16 cellular contexts compared by ENCODE assay signal in genomic region chr19:43623889-43624670, GRCh38. TPM values are rescaled to one million over a fixed set of nuclear protein-coding genes. Genes with fewer than 3 reads are reported as not detected.
DNase-seq lines count a peak whose midpoint lies in the region; TF ChIP-seq lines count a peak whose summit lies in the region.
"Had no signal": no experiment of that assay in that cellular context is flagged by ENCODE, and none has a peak within 500 bp of the region (broad histone marks: within the 10 kb centered on the region; RNA-seq: fewer than 3 reads in every experiment).

No MANE protein-coding gene starts in this region.

- CTCF ChIA-PET in activated CD4-positive, alpha-beta memory T cell treated with anti-CD3 and anti-CD28 coated beads for 36 hours (lab: Charles Lee) = interaction anchor here (1.2 kb wide), 2 partner anchors 44 to 177 kb away, joined by 3 to 4 read pairs; no protein-coding TSS in a partner anchor
- CTCF ChIA-PET in activated CD4-positive, alpha-beta memory T cell treated with anti-CD3 and anti-CD28 coated beads, Interleukin-2, amount 10 ng/mL, durations not matched to agents 7 days and 5 days (lab: Charles Lee) = interaction anchor here (1.1 to 1.6 kb wide), 2 partner anchors 11 to 120 kb away, joined by 3 read pairs; partner anchors contain the start of gene PHLDB3

- H3K79me1 ChIP-seq in trophoblast cell (ENCODE audit: low read length) = peaks cover 10% of the 10 kb centered on the region

- peaks cover 4 to 5% of the 10 kb centered on the region in 2 experiments for H3K4me1 ChIP-seq in trophoblast cell (ENCODE audit: control insufficient read depth in 1 of 2, insufficient read depth in 2 of 2, low read length in 2 of 2)
- H3K4me1 ChIP-seq: colonic mucosa, upper lobe of right lung had no signal

- no peak overlapping the region for H2BK120ac ChIP-seq in trophoblast cell (ENCODE audit: insufficient read depth, low read length, poor library complexity)

- no peak overlapping the region for H2BK12ac ChIP-seq in trophoblast cell (ENCODE audit: low read length)

- POLR2A ChIA-PET in activated CD4-positive, alpha-beta memory T cell treated with anti-CD3 and anti-CD28 coated beads for 36 hours (lab: Charles Lee) = no interaction called here
- POLR2A ChIA-PET in activated CD4-positive, alpha-beta memory T cell treated with anti-CD3 and anti-CD28 coated beads, Interleukin-2, amount 10 ng/mL, durations not matched to agents 7 days and 5 days (lab: Charles Lee) = no interaction called here

- H3K9me3 Mint-ChIP-seq in activated CD4-positive, alpha-beta memory T cell treated with anti-CD3 and anti-CD28 coated beads for 36 hours = no peaks in the 10 kb centered on the region
- no peaks in the 10 kb centered on the region for H3K9me3 Mint-ChIP-seq in activated CD4-positive, alpha-beta memory T cell treated with anti-CD3 and anti-CD28 coated beads, Interleukin-2, amount 10 ng/mL, durations not matched to agents 7 days and 5 days
- H3K9me3 Mint-ChIP-seq in IgD-negative memory B cell = peaks cover 0 to 6% (median 1%) of the 10 kb centered on the region in 3 donors

- H3K27ac ChIP-seq in trophoblast cell (ENCODE audit: low read depth, low read length) = no peak overlapping the region
- H3K27ac ChIP-seq: ascending aorta, colonic mucosa, ovary, upper lobe of right lung had no signal

- H3K9ac ChIP-seq in trophoblast cell (ENCODE audit: low read length) = no peak overlapping the region

- H2AFZ ChIP-seq in trophoblast cell (ENCODE audit: insufficient read depth, low read length, poor library complexity) = no peak overlapping the region

- H3K4me3 Mint-ChIP-seq in activated CD4-positive, alpha-beta memory T cell treated with anti-CD3 and anti-CD28 coated beads for 36 hours = no peak overlapping the region
- H3K4me3 Mint-ChIP-seq in activated CD4-positive, alpha-beta memory T cell treated with anti-CD3 and anti-CD28 coated beads, Interleukin-2, amount 10 ng/mL, durations not matched to agents 7 days and 5 days = no peak overlapping the region
- H3K4me3 Mint-ChIP-seq in IgD-negative memory B cell = peak overlapping the region in 3 of 4 donors; percentile 24 to 54 (median 43)
- H3K4me3 Mint-ChIP-seq: activated CD8-positive, alpha-beta memory T cell treated with anti-CD3 and anti-CD28 coated beads, Interleukin-2, amount 10 ng/mL, durations not matched to agents 7 days and 5 days had no signal

- no peaks in the 10 kb centered on the region for H3K36me3 ChIP-seq in trophoblast cell (ENCODE audit: control insufficient read depth in 1 of 2, insufficient read depth in 2 of 2, low read length in 2 of 2)
- H3K36me3 ChIP-seq: ascending aorta, colonic mucosa, ovary, upper lobe of right lung had no signal

- peak; percentile 37 for DNase-seq in activated CD4-positive, alpha-beta memory T cell treated with anti-CD3 and anti-CD28 coated beads for 36 hours
- DNase-seq in activated CD4-positive, alpha-beta memory T cell treated with anti-CD3 and anti-CD28 coated beads, Interleukin-2, amount 10 ng/mL, durations not matched to agents 7 days and 5 days = no peak
- DNase-seq in fibroblast of villous mesenchyme (ENCODE audit: low read depth) (peak; percentile 31), trophoblast cell (peak; percentile 14 to 43), Kasumi-1 (lab: John Stamatoyannopoulos, UW) (no peak), AG20443 (ENCODE audit: low spot score) (no peak), EL (no peak)
- DNase-seq: NCI-H1417 treated with DMSO at 0.1 percent for 48 hours, NCI-H446 treated with DMSO at 0.1 percent for 48 hours, SHP77 treated with DMSO at 0.1 percent for 48 hours had no signal

- H3K4ac ChIP-seq in trophoblast cell (ENCODE audit: low read depth, low read length) = no peak overlapping the region

- no CpG with 5 or more reads among the region's 35 CpGs for WGBS in trophoblast cell (ENCODE audit: extremely low coverage, insufficient coverage, insufficient read length)

- H3K4me1 Mint-ChIP-seq in activated CD4-positive, alpha-beta memory T cell treated with anti-CD3 and anti-CD28 coated beads for 36 hours (ENCODE audit: low read depth) = peaks cover 21% of the 10 kb centered on the region
- peaks cover 37% of the 10 kb centered on the region for H3K4me1 Mint-ChIP-seq in activated CD4-positive, alpha-beta memory T cell treated with anti-CD3 and anti-CD28 coated beads, Interleukin-2, amount 10 ng/mL, durations not matched to agents 7 days and 5 days
- H3K4me1 Mint-ChIP-seq in IgD-negative memory B cell = peaks cover 10 to 15% (median 14%) of the 10 kb centered on the region in 3 donors

- no peaks in the 10 kb centered on the region for H3K36me3 Mint-ChIP-seq in activated CD4-positive, alpha-beta memory T cell treated with anti-CD3 and anti-CD28 coated beads for 36 hours
- no peaks in the 10 kb centered on the region for H3K36me3 Mint-ChIP-seq in activated CD4-positive, alpha-beta memory T cell treated with anti-CD3 and anti-CD28 coated beads, Interleukin-2, amount 10 ng/mL, durations not matched to agents 7 days and 5 days (ENCODE audit: low read depth)
- H3K36me3 Mint-ChIP-seq in IgD-negative memory B cell = peaks cover 2% of the 10 kb centered on the region
- H3K36me3 Mint-ChIP-seq: activated CD8-positive, alpha-beta memory T cell treated with anti-CD3 and anti-CD28 coated beads, Interleukin-2, amount 10 ng/mL, durations not matched to agents 7 days and 5 days had no signal

- H4K91ac ChIP-seq in trophoblast cell (ENCODE audit: low read depth, low read length) = no peak overlapping the region

- TF ChIP-seq CTCF in fibroblast of villous mesenchyme (IDR thresholded peaks at IDR 0.05; ENCODE audit: insufficient read depth, low read depth, low read length) = no peak

- H3K9me3 ChIP-seq in trophoblast cell (ENCODE audit: insufficient read depth, low read depth, low read length) = peaks cover 6% of the 10 kb centered on the region
- H3K9me3 ChIP-seq: ascending aorta, colonic mucosa, ovary, upper lobe of right lung had no signal

- no peak overlapping the region for H3K4me2 ChIP-seq in trophoblast cell (ENCODE audit: low read length)

- no peak overlapping the region for H3K14ac ChIP-seq in trophoblast cell (ENCODE audit: low read length)

- H3K79me2 ChIP-seq in trophoblast cell (ENCODE audit: control insufficient read depth, insufficient read depth, low read length, poor library complexity) = peaks cover 6% of the 10 kb centered on the region

- intact Hi-C loops in activated CD4-positive, alpha-beta memory T cell treated with anti-CD3 and anti-CD28 coated beads for 36 hours (cut with micrococcal nuclease) = no loop called here

- H4K8ac ChIP-seq in trophoblast cell (ENCODE audit: low read depth, low read length) = no peak overlapping the region

- H2BK5ac ChIP-seq in trophoblast cell (ENCODE audit: low read depth, low read length, poor library complexity) = no peak overlapping the region

- H3K27me3 Mint-ChIP-seq in activated CD4-positive, alpha-beta memory T cell treated with anti-CD3 and anti-CD28 coated beads for 36 hours = peaks cover 8% of the 10 kb centered on the region
- peaks cover 14% of the 10 kb centered on the region for H3K27me3 Mint-ChIP-seq in activated CD4-positive, alpha-beta memory T cell treated with anti-CD3 and anti-CD28 coated beads, Interleukin-2, amount 10 ng/mL, durations not matched to agents 7 days and 5 days
- peaks cover 2% of the 10 kb centered on the region for H3K27me3 Mint-ChIP-seq in IgD-negative memory B cell

- H3K23ac ChIP-seq in trophoblast cell (ENCODE audit: low read length) = no peak overlapping the region

- no peak overlapping the region for H4K12ac ChIP-seq in trophoblast cell (ENCODE audit: low read depth, low read length)

- no peak overlapping the region for H3K27ac Mint-ChIP-seq in activated CD4-positive, alpha-beta memory T cell treated with anti-CD3 and anti-CD28 coated beads for 36 hours
- no peak overlapping the region for H3K27ac Mint-ChIP-seq in activated CD4-positive, alpha-beta memory T cell treated with anti-CD3 and anti-CD28 coated beads, Interleukin-2, amount 10 ng/mL, durations not matched to agents 7 days and 5 days
- H3K27ac Mint-ChIP-seq in IgD-negative memory B cell = peak overlapping the region in 1 of 3 donors; percentile 54
- H3K27ac Mint-ChIP-seq: activated CD8-positive, alpha-beta memory T cell treated with anti-CD3 and anti-CD28 coated beads, Interleukin-2, amount 10 ng/mL, durations not matched to agents 7 days and 5 days had no signal

- no peaks in the 10 kb centered on the region for H3K27me3 ChIP-seq in trophoblast cell (ENCODE audit: insufficient read depth, low read length)
- H3K27me3 ChIP-seq: ascending aorta, colonic mucosa, ovary, upper lobe of right lung had no signal

- H3K4me3 ChIP-seq in fibroblast of villous mesenchyme (ENCODE audit: low read depth, low read length) = no peak overlapping the region
- H3K4me3 ChIP-seq in trophoblast cell (ENCODE audit: low read depth, low read length) = no peak overlapping the region
- H3K4me3 ChIP-seq: ascending aorta, colonic mucosa, ovary, upper lobe of right lung had no signal

- H3K18ac ChIP-seq in trophoblast cell (ENCODE audit: low read length) = no peak overlapping the region

- no peak overlapping the region for H2AK5ac ChIP-seq in trophoblast cell (ENCODE audit: low read length)

RNA-seq across cellular contexts. Expression of gene ZNF428, which starts 4.7 kb away (rescaled TPM):
- 10 to 100 TPM; 11.7 to 12.5 TPM for total RNA-seq in activated CD4-positive, alpha-beta memory T cell treated with anti-CD3 and anti-CD28 coated beads for 36 hours
- total RNA-seq in activated CD4-positive, alpha-beta memory T cell treated with anti-CD3 and anti-CD28 coated beads, Interleukin-2, amount 10 ng/mL, durations not matched to agents 7 days and 5 days = 10 to 100 TPM; 19.7 to 20.6 TPM
- 15.4 TPM for polyA plus RNA-seq in IgD-negative memory B cell
- 25.0 and 31.9 TPM in 2 replicates for total RNA-seq in fibroblast of villous mesenchyme
- 14.9 and 15.3 TPM in 2 replicates for polyA plus RNA-seq in trophoblast cell (2013)

RNA-seq across cellular contexts. Expression of gene SRRM5, which starts 12.2 kb away (rescaled TPM):
- total RNA-seq in activated CD4-positive, alpha-beta memory T cell treated with anti-CD3 and anti-CD28 coated beads for 36 hours = under 1 TPM; 0.39 to 0.59 TPM
- under 1 TPM; 0.28 to 0.45 TPM for total RNA-seq in activated CD4-positive, alpha-beta memory T cell treated with anti-CD3 and anti-CD28 coated beads, Interleukin-2, amount 10 ng/mL, durations not matched to agents 7 days and 5 days
- polyA plus RNA-seq in IgD-negative memory B cell = not detected
- under 0.01 TPM in 2 replicates for total RNA-seq in fibroblast of villous mesenchyme
- 0.27 and 0.29 TPM in 2 replicates for polyA plus RNA-seq in trophoblast cell (2013)

RNA-seq across cellular contexts. Expression of gene CADM4, which starts 15.6 kb away (rescaled TPM):
- under 1 TPM; 0.39 to 0.57 TPM for total RNA-seq in activated CD4-positive, alpha-beta memory T cell treated with anti-CD3 and anti-CD28 coated beads for 36 hours
- total RNA-seq in activated CD4-positive, alpha-beta memory T cell treated with anti-CD3 and anti-CD28 coated beads, Interleukin-2, amount 10 ng/mL, durations not matched to agents 7 days and 5 days = under 1 TPM; 0.43 to 0.60 TPM
- not detected for polyA plus RNA-seq in IgD-negative memory B cell
- 7.7 and 22.0 TPM in 2 replicates for total RNA-seq in fibroblast of villous mesenchyme
- polyA plus RNA-seq in trophoblast cell (2013) = 5.5 and 5.8 TPM in 2 replicates

RNA-seq across cellular contexts. Expression of gene ZNF576, which starts 27.7 kb away (rescaled TPM):
- total RNA-seq in activated CD4-positive, alpha-beta memory T cell treated with anti-CD3 and anti-CD28 coated beads for 36 hours = 10 to 100 TPM; 12.6 to 14.1 TPM
- 10 to 100 TPM; 13.2 to 13.5 TPM for total RNA-seq in activated CD4-positive, alpha-beta memory T cell treated with anti-CD3 and anti-CD28 coated beads, Interleukin-2, amount 10 ng/mL, durations not matched to agents 7 days and 5 days
- polyA plus RNA-seq in IgD-negative memory B cell = 9.9 TPM
- total RNA-seq in fibroblast of villous mesenchyme = 9.0 and 9.9 TPM in 2 replicates
- polyA plus RNA-seq in trophoblast cell (2013) = 11.1 and 12.1 TPM in 2 replicates

RNA-seq across cellular contexts. Expression of gene IRGQ, which starts 28.1 kb away (rescaled TPM):
- 10 to 100 TPM; 18.3 to 19.9 TPM for total RNA-seq in activated CD4-positive, alpha-beta memory T cell treated with anti-CD3 and anti-CD28 coated beads for 36 hours
- 10 to 100 TPM; 15.3 to 16.5 TPM for total RNA-seq in activated CD4-positive, alpha-beta memory T cell treated with anti-CD3 and anti-CD28 coated beads, Interleukin-2, amount 10 ng/mL, durations not matched to agents 7 days and 5 days
- polyA plus RNA-seq in IgD-negative memory B cell = 1.0 TPM
- total RNA-seq in fibroblast of villous mesenchyme = 27.7 and 35.4 TPM in 2 replicates
- polyA plus RNA-seq in trophoblast cell (2013) = 12.5 and 12.7 TPM in 2 replicates

Comparison
In these comparisons a context has a peak if more than half of its experiments do, and no peak if none do; other contexts are left out.
1. DNase-seq: peak in activated CD4-positive, alpha-beta memory T cell treated with anti-CD3 and anti-CD28 coated beads for 36 hours (single experiment), fibroblast of villous mesenchyme (single experiment) and trophoblast cell (2 of 2); none in activated CD4-positive, alpha-beta memory T cell treated with anti-CD3 and anti-CD28 coated beads, Interleukin-2, amount 10 ng/mL, durations not matched to agents 7 days and 5 days (single experiment), Kasumi-1 (0 of 2), AG20443 (single experiment) and EL (single experiment).
2. H3K4me3 Mint-ChIP-seq: peak in IgD-negative memory B cell (3 of 4); none in activated CD4-positive, alpha-beta memory T cell treated with anti-CD3 and anti-CD28 coated beads for 36 hours (single experiment) and activated CD4-positive, alpha-beta memory T cell treated with anti-CD3 and anti-CD28 coated beads, Interleukin-2, amount 10 ng/mL, durations not matched to agents 7 days and 5 days (single experiment).